In genomic region chr13:85653681-85654080, GRCh38 we compare ENCODE assay signal across 20 cellular contexts.
DNase-seq lines count a peak whose midpoint lies in the region; ATAC-seq and TF ChIP-seq lines count a peak whose summit lies in the region.
"Had no signal": no experiment of that assay in that cellular context is flagged by ENCODE, and none has a peak within 500 bp of the region (broad histone marks: within the 10 kb centered on the region; RNA-seq: fewer than 3 reads in every experiment).

No MANE protein-coding gene starts in this region.

- CTCF ChIA-PET in SK-N-SH (lab: Yijun Ruan, JAX), result no interaction called here
- CTCF ChIA-PET in activated CD8-positive, alpha-beta T cell treated with anti-CD3 and anti-CD28 coated beads, Interleukin-2, amount 10 ng/mL, durations not matched to agents 7 days and 5 days (lab: Charles Lee), result no interaction called here

- H3K27ac ChIP-seq in Karpas-422 (ENCODE audit: low read length) (no peak overlapping the region), SK-N-SH (ENCODE audit: low read depth in 2 of 2, low read length in 1 of 2) (peak overlapping the region; percentile 74 to 93), trophoblast cell (ENCODE audit: low read depth, low read length) (peak overlapping the region; percentile 81)
- H3K27ac ChIP-seq: A549, BLaER1, GM23248, KMS-11 had no signal

- no peaks in the 10 kb centered on the region for H3K27me3 Mint-ChIP-seq in activated CD8-positive, alpha-beta T cell treated with anti-CD3 and anti-CD28 coated beads, Interleukin-2, amount 10 ng/mL, durations not matched to agents 7 days and 5 days (ENCODE audit: low read depth)

- H2AFZ ChIP-seq in Karpas-422 (ENCODE audit: low read length) (peak overlapping the region; percentile 58; the same call in 1 of the 2 replicates), SK-N-SH (ENCODE audit: low read depth) (peak overlapping the region; percentile 60; the same call in 1 of the 2 replicates), trophoblast cell (ENCODE audit: insufficient read depth, low read length, poor library complexity) (no peak overlapping the region)
- H2AFZ ChIP-seq: GM23248 had no signal

- ATAC-seq in activated CD8-positive, alpha-beta T cell treated with anti-CD3 and anti-CD28 coated beads, Interleukin-2, amount 10 ng/mL, durations not matched to agents 7 days and 5 days, result no peak
- ATAC-seq in HG03039 (IDR thresholded peaks at IDR 0.05; ENCODE audit: unreplicated experiment) (no peak), HG02642 (IDR thresholded peaks at IDR 0.05; ENCODE audit: poor library complexity, unreplicated experiment) (no peak)
- ATAC-seq: A549; CD8-positive, alpha-beta T cell; GM12878 had no signal

- H2AK5ac ChIP-seq in trophoblast cell (ENCODE audit: low read length), result no peak overlapping the region

- no peaks in the 10 kb centered on the region for H4K20me1 ChIP-seq in Karpas-422 (ENCODE audit: insufficient read depth, low read depth, low read length)
- no peaks in the 10 kb centered on the region for H4K20me1 ChIP-seq in SK-N-SH (ENCODE audit: insufficient read depth)
- H4K20me1 ChIP-seq: BLaER1 had no signal

- H3K27ac Mint-ChIP-seq in activated CD8-positive, alpha-beta T cell treated with anti-CD3 and anti-CD28 coated beads, Interleukin-2, amount 10 ng/mL, durations not matched to agents 7 days and 5 days, result no peak overlapping the region
- H3K27ac Mint-ChIP-seq: CD8-positive, alpha-beta T cell had no signal

- no peaks in the 10 kb centered on the region for H3K4me1 Mint-ChIP-seq in activated CD8-positive, alpha-beta T cell treated with anti-CD3 and anti-CD28 coated beads, Interleukin-2, amount 10 ng/mL, durations not matched to agents 7 days and 5 days (ENCODE audit: low read depth)

- H3K14ac ChIP-seq in trophoblast cell (ENCODE audit: low read length), result no peak overlapping the region

- no peak overlapping the region for H3K4me3 Mint-ChIP-seq in activated CD8-positive, alpha-beta T cell treated with anti-CD3 and anti-CD28 coated beads, Interleukin-2, amount 10 ng/mL, durations not matched to agents 7 days and 5 days
- H3K4me3 Mint-ChIP-seq: CD8-positive, alpha-beta T cell had no signal

- peak overlapping the region; percentile 20 for H4K91ac ChIP-seq in trophoblast cell (ENCODE audit: low read depth, low read length)

- peaks cover 13% of the 10 kb centered on the region for H3F3A ChIP-seq in SK-N-SH (replicated peaks; ENCODE audit: insufficient read depth)

- no peaks in the 10 kb centered on the region for H3K36me3 Mint-ChIP-seq in activated CD8-positive, alpha-beta T cell treated with anti-CD3 and anti-CD28 coated beads, Interleukin-2, amount 10 ng/mL, durations not matched to agents 7 days and 5 days (ENCODE audit: low read depth)
- H3K36me3 Mint-ChIP-seq: CD8-positive, alpha-beta T cell had no signal

- H3K4me1 ChIP-seq in BE2C (peaks cover 21% of the 10 kb centered on the region), Karpas-422 (ENCODE audit: low read length) (peaks cover 6% of the 10 kb centered on the region), SK-N-SH (ENCODE audit: control insufficient read depth in 1 of 2, insufficient read depth in 2 of 2, low read depth in 1 of 2, low read length in 1 of 2) (peaks cover 10% of the 10 kb centered on the region in 2 experiments; a peak in 3 of 4 replicates), trophoblast cell (ENCODE audit: control insufficient read depth in 1 of 2, insufficient read depth in 2 of 2, low read length in 2 of 2) (peaks cover 6 to 8% of the 10 kb centered on the region in 2 experiments)
- H3K4me1 ChIP-seq: A549, BLaER1, HAP-1 had no signal

- H3K9me3 Mint-ChIP-seq in activated CD8-positive, alpha-beta T cell treated with anti-CD3 and anti-CD28 coated beads, Interleukin-2, amount 10 ng/mL, durations not matched to agents 7 days and 5 days (ENCODE audit: insufficient read depth), result no peaks in the 10 kb centered on the region
- H3K9me3 Mint-ChIP-seq: CD8-positive, alpha-beta T cell had no signal

- no peak overlapping the region for H4K8ac ChIP-seq in trophoblast cell (ENCODE audit: low read depth, low read length)

- no peak overlapping the region for H3K4me3 ChIP-seq in BE2C (ENCODE audit: low read depth, low read length)
- no peak overlapping the region for H3K4me3 ChIP-seq in Karpas-422 (ENCODE audit: low read length)
- no peak overlapping the region for H3K4me3 ChIP-seq in SK-N-SH (ENCODE audit: low read depth in 2 of 2, low read length in 1 of 2)
- H3K4me3 ChIP-seq in trophoblast cell (ENCODE audit: low read depth, low read length), result no peak overlapping the region
- H3K4me3 ChIP-seq: A549, BLaER1, GM12878, GM23248, HAP-1 had no signal

- H3K4ac ChIP-seq in trophoblast cell (ENCODE audit: low read depth, low read length), result no peak overlapping the region

- H3K9me3 ChIP-seq in BE2C (no peaks in the 10 kb centered on the region), Karpas-422 (ENCODE audit: low read length) (no peaks in the 10 kb centered on the region), SK-N-SH (no peaks in the 10 kb centered on the region), trophoblast cell (ENCODE audit: insufficient read depth, low read depth, low read length) (no peaks in the 10 kb centered on the region)
- H3K9me3 ChIP-seq: A549, BLaER1, HAP-1 had no signal

- TF ChIP-seq EP300 in SK-N-SH (IDR thresholded peaks at IDR 0.05; ENCODE audit: borderline replicate concordance in 1 of 2, low read depth in 1 of 2, low read length in 1 of 2), result no peak; a peak in 1 of 4 replicates

- H2BK12ac ChIP-seq in trophoblast cell (ENCODE audit: low read length), result no peak overlapping the region

- H3K9ac ChIP-seq in Karpas-422 (ENCODE audit: low read length), result no peak overlapping the region
- H3K9ac ChIP-seq in SK-N-SH, result no peak overlapping the region
- H3K9ac ChIP-seq in trophoblast cell (ENCODE audit: low read length), result no peak overlapping the region
- H3K9ac ChIP-seq: BLaER1, GM23248, KMS-11 had no signal

- peaks cover 11% of the 10 kb centered on the region for H3K79me1 ChIP-seq in trophoblast cell (ENCODE audit: low read length)

- H3K79me2 ChIP-seq in Karpas-422 (ENCODE audit: low read length) (no peaks in the 10 kb centered on the region), SK-N-SH (ENCODE audit: insufficient read depth) (no peaks in the 10 kb centered on the region), trophoblast cell (ENCODE audit: control insufficient read depth, insufficient read depth, low read length, poor library complexity) (peaks cover 3% of the 10 kb centered on the region)

- H2BK120ac ChIP-seq in trophoblast cell (ENCODE audit: insufficient read depth, low read length, poor library complexity), result no peak overlapping the region

- H3K36me3 ChIP-seq in BE2C, result no peaks in the 10 kb centered on the region
- no peaks in the 10 kb centered on the region for H3K36me3 ChIP-seq in Karpas-422 (ENCODE audit: insufficient read depth, low read length)
- no peaks in the 10 kb centered on the region for H3K36me3 ChIP-seq in SK-N-SH (replicated peaks in 1 of 2; ENCODE audit: control insufficient read depth in 1 of 2, insufficient read depth in 2 of 2, low read length in 1 of 2)
- H3K36me3 ChIP-seq in trophoblast cell (ENCODE audit: control insufficient read depth in 1 of 2, insufficient read depth in 2 of 2, low read length in 2 of 2), result no peaks in the 10 kb centered on the region
- H3K36me3 ChIP-seq: BLaER1, HAP-1 had no signal

- H2BK5ac ChIP-seq in trophoblast cell (ENCODE audit: low read depth, low read length, poor library complexity), result peak overlapping the region; percentile 11

- TF ChIP-seq CTCF in BE2C (IDR thresholded peaks at IDR 0.05; ENCODE audit: low read depth, low read length), result no peak
- no peak for TF ChIP-seq CTCF in SK-N-SH (IDR thresholded peaks at IDR 0.05)

- POLR2A ChIA-PET in SK-N-SH (lab: Yijun Ruan, JAX), result no interaction called here
- POLR2A ChIA-PET in activated CD8-positive, alpha-beta T cell treated with anti-CD3 and anti-CD28 coated beads, Interleukin-2, amount 10 ng/mL, durations not matched to agents 7 days and 5 days (lab: Charles Lee), result no interaction called here

- DNase-seq in BE2C (peak; percentile 25), Karpas-422 (no peak), SK-N-SH (peak; percentile 8), trophoblast cell (peak in 1 of 2 donors; percentile 51)
- DNase-seq in activated CD8-positive, alpha-beta T cell treated with anti-CD3 and anti-CD28 coated beads, Interleukin-2, amount 10 ng/mL, durations not matched to agents 7 days and 5 days, result no peak
- DNase-seq: AML-193; CD8-positive, alpha-beta T cell; COR-L47; DMS 273 treated with DMSO at 0.1 percent for 48 hours; DMS53; DND-41; EL; GM23248 had no signal

- no peak overlapping the region for H3K18ac ChIP-seq in trophoblast cell (ENCODE audit: low read length)

- no peaks in the 10 kb centered on the region for H3K9me2 ChIP-seq in Karpas-422 (replicated peaks; ENCODE audit: insufficient read depth, low read length)
- H3K9me2 ChIP-seq in SK-N-SH, result no peaks in the 10 kb centered on the region

- TF ChIP-seq RAD21 in SK-N-SH (IDR thresholded peaks at IDR 0.05; ENCODE audit: low read length), result 0 out of 2 replicates have a peak, but pooled peaks have one; percentile 8

- H4K12ac ChIP-seq in trophoblast cell (ENCODE audit: low read depth, low read length), result no peak overlapping the region

- WGBS in SK-N-SH (ENCODE audit: low lambda C conversion rate), result 23% methylated on average over 3 of the region's 3 CpGs
- WGBS in trophoblast cell (ENCODE audit: extremely low coverage, insufficient coverage, insufficient read length), result no CpG with 5 or more reads among the region's 3 CpGs

- H3K4me2 ChIP-seq in Karpas-422 (ENCODE audit: low read depth, low read length, poor library complexity, severe bottlenecking) (no peak overlapping the region), SK-N-SH (peak overlapping the region; percentile 53; the same call in 1 of the 2 replicates), trophoblast cell (ENCODE audit: low read length) (no peak overlapping the region)
- H3K4me2 ChIP-seq: A549, BLaER1, KMS-11 had no signal

- H3K23ac ChIP-seq in trophoblast cell (ENCODE audit: low read length), result no peak overlapping the region

- H3K27me3 ChIP-seq in BE2C (no peaks in the 10 kb centered on the region), Karpas-422 (ENCODE audit: low read length) (no peaks in the 10 kb centered on the region), SK-N-SH (ENCODE audit: insufficient read depth) (no peaks in the 10 kb centered on the region), trophoblast cell (ENCODE audit: insufficient read depth, low read length) (no peaks in the 10 kb centered on the region)
- H3K27me3 ChIP-seq: BLaER1 had no signal

TF ChIP-seq in SK-N-SH, 30 proteins besides CTCF, POLR2A, EP300 and RAD21 (continues in another document):
- no peak for TF ChIP-seq SMC3 (IDR thresholded peaks at IDR 0.05; ENCODE audit: low read depth, low read length)
- peak; percentile 32; the same call in 1 of the 2 replicates for TF ChIP-seq RCOR1 (IDR thresholded peaks at IDR 0.05; ENCODE audit: low read length)
- TF ChIP-seq TAF1 (IDR thresholded peaks at IDR 0.05; ENCODE audit: borderline replicate concordance, low read depth, low read length), result no peak

Comparison
In these comparisons a context has a peak if more than half of its experiments do, and no peak if none do; other contexts are left out.
1. DNase-seq: peak in BE2C (single experiment) and SK-N-SH (single experiment); none in Karpas-422 (single experiment) and activated CD8-positive, alpha-beta T cell treated with anti-CD3 and anti-CD28 coated beads, Interleukin-2, amount 10 ng/mL, durations not matched to agents 7 days and 5 days (single experiment).